In the genomic region with DNA sequence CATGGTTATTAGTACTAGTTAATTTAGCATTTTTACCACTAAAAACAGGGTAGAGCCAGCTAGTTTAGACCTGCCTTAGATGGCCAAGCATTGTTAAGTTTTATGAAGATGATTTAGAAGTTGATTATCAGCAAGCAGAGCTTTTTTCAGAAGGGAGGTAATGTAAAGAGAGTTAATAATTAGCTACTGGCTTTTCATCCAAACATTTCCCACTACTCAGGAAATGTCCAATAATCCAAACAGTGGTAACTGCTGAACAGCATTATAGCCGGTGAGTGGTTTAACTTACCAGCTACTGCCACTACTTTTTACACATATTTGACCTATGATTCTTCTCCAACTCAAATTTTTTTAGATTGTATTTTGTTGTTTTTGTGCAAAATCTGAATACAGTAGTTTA, we compare ENCODE assay signal across 12 cellular contexts. TPM values are rescaled to one million over a fixed set of nuclear protein-coding genes. Genes with fewer than 3 reads are reported as not detected.
A peak's percentile ranks its signal among the peaks of the same experiment; 100 is the strongest.
DNase-seq lines count a peak whose midpoint lies in the region; ATAC-seq and TF ChIP-seq lines count a peak whose summit lies in the region.
"Had no signal": no experiment of that assay in that cellular context is flagged by ENCODE, and none has a peak within 500 bp of the region (broad histone marks: within the 10 kb centered on the region; RNA-seq: fewer than 3 reads in every experiment).

No MANE protein-coding gene starts in this region.

- H3K27ac Mint-ChIP-seq in stimulated activated naive CD8-positive, alpha-beta T cell treated with anti-CD3 and anti-CD28 coated beads, Interleukin-15, Interleukin-2, amounts not matched to agents 100 ng/mL and 50 ng/mL, for 24 hours, result no peak overlapping the region
- H3K27ac Mint-ChIP-seq in natural killer cell, result no peak overlapping the region

- ATAC-seq in stimulated activated naive CD8-positive, alpha-beta T cell treated with anti-CD3 and anti-CD28 coated beads, Interleukin-15, Interleukin-2, amounts not matched to agents 100 U/mL and 50 U/mL, for 24 hours, result no peak
- no peak for ATAC-seq in natural killer cell
- ATAC-seq in GM21381 (IDR thresholded peaks at IDR 0.05; ENCODE audit: unreplicated experiment), result no peak
- ATAC-seq in HG03457 (IDR thresholded peaks at IDR 0.05; ENCODE audit: unreplicated experiment), result no peak
- ATAC-seq: K562 had no signal

- H3K4me3 ChIP-seq in cardiac fibroblast (replicated peaks in 1 of 2; ENCODE audit: low read depth in 2 of 2, low read length in 2 of 2), result peak overlapping the region; percentile 67 to 70
- H3K4me3 ChIP-seq: K562 had no signal

- peaks cover 44% of the 10 kb centered on the region for H3K4me1 Mint-ChIP-seq in stimulated activated naive CD8-positive, alpha-beta T cell treated with anti-CD3 and anti-CD28 coated beads, Interleukin-15, Interleukin-2, amounts not matched to agents 100 ng/mL and 50 ng/mL, for 24 hours (ENCODE audit: low read depth)
- peaks cover 18 to 21% of the 10 kb centered on the region in 2 donors for H3K4me1 Mint-ChIP-seq in natural killer cell

- peaks cover 6% of the 10 kb centered on the region for H3K36me3 Mint-ChIP-seq in stimulated activated naive CD8-positive, alpha-beta T cell treated with anti-CD3 and anti-CD28 coated beads, Interleukin-15, Interleukin-2, amounts not matched to agents 100 ng/mL and 50 ng/mL, for 24 hours (ENCODE audit: low read depth)
- no peaks in the 10 kb centered on the region for H3K36me3 Mint-ChIP-seq in natural killer cell

- H3K27me3 Mint-ChIP-seq in stimulated activated naive CD8-positive, alpha-beta T cell treated with anti-CD3 and anti-CD28 coated beads, Interleukin-15, Interleukin-2, amounts not matched to agents 100 ng/mL and 50 ng/mL, for 24 hours, result peaks cover 15% of the 10 kb centered on the region
- H3K27me3 Mint-ChIP-seq in natural killer cell (ENCODE audit: low read depth in 2 of 2), result peaks cover 37 to 67% of the 10 kb centered on the region in 2 donors

- TF ChIP-seq CTCF in cardiac fibroblast (IDR thresholded peaks at IDR 0.05; ENCODE audit: low read depth, low read length), result no peak
- TF ChIP-seq CTCF in natural killer cell (IDR thresholded peaks at IDR 0.05), result no peak

- no peaks in the 10 kb centered on the region for H3K9me3 Mint-ChIP-seq in stimulated activated naive CD8-positive, alpha-beta T cell treated with anti-CD3 and anti-CD28 coated beads, Interleukin-15, Interleukin-2, amounts not matched to agents 100 ng/mL and 50 ng/mL, for 24 hours
- no peaks in the 10 kb centered on the region for H3K9me3 Mint-ChIP-seq in natural killer cell

- DNase-seq in stimulated activated naive CD8-positive, alpha-beta T cell treated with anti-CD3 and anti-CD28 coated beads, Interleukin-15, Interleukin-2, amounts not matched to agents 100 U/mL and 50 U/mL, for 24 hours, result no peak
- DNase-seq in cardiac fibroblast (ENCODE audit: low read depth in 2 of 2) (no peak), natural killer cell (no peak), HCEC 1CT (no peak), cerebellum (ENCODE audit: low spot score) (no peak)
- DNase-seq: activated CD4-positive, alpha-beta T cell treated with anti-CD3 and anti-CD28 coated beads for 1 hour; H7; NCI-H82 had no signal

- peak overlapping the region; percentile 91 for H3K4me3 Mint-ChIP-seq in stimulated activated naive CD8-positive, alpha-beta T cell treated with anti-CD3 and anti-CD28 coated beads, Interleukin-15, Interleukin-2, amounts not matched to agents 100 ng/mL and 50 ng/mL, for 24 hours
- H3K4me3 Mint-ChIP-seq in natural killer cell, result peak overlapping the region; percentile 4

- intact Hi-C loops in natural killer cell (cut with micrococcal nuclease), result no loop called here

RNA-seq across cellular contexts. Expression of a gene that starts 1.7 kb away (rescaled TPM):
- total RNA-seq in natural killer cell (under 1 TPM; 0.45 to 0.82 (median 0.47) TPM), cerebellum (13.2 TPM)

RNA-seq across cellular contexts. Expression of a gene that starts 1.7 kb away (rescaled TPM):
- total RNA-seq in natural killer cell, result 1 to 10 TPM; 2.6 to 3.9 (median 3.7) TPM
- 18.5 TPM for total RNA-seq in cerebellum
